Comparison of ENCODE assay signal across 21 cellular contexts in the genomic region with DNA sequence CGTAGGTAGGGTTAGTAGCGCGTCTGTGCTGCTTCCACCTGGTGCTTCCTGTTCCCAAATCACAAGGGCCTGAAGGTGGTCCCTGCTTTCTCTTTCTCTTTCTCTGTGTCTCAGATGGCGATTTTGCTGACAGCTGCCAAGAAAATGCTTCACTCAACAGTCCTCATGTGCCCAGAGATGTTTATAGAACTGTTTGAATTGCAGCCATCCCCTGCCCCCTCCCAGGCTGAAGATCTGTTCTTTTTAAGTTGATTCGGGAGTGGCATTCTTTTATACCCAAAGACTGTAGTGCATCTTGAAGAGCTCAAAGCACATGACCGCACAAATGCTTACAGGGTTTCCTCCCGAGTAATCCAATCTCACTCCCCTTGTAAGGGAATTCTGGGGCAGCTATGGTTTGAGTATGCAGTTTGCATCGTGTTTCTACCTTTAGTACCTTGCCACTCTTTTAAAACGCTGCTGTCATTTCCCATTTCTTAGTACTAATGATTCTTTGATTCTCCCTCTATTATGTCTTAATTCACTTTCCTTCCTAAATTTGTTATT.
A peak's percentile ranks its signal among the peaks of the same experiment; 100 is the strongest.
DNase-seq lines count a peak whose midpoint lies in the region; ATAC-seq and TF ChIP-seq lines count a peak whose summit lies in the region.
"Had no signal": no experiment of that assay in that cellular context is flagged by ENCODE, and none has a peak within 500 bp of the region (broad histone marks: within the 10 kb centered on the region; RNA-seq: fewer than 3 reads in every experiment).

No MANE protein-coding gene starts in this region.

- H3K27ac Mint-ChIP-seq in activated CD8-positive, alpha-beta T cell treated with anti-CD3 and anti-CD28 coated beads, Interleukin-2, amount 10 ng/mL, durations not matched to agents 7 days and 5 days, result peak overlapping the region; percentile 6
- H3K27ac Mint-ChIP-seq in nephron, result peak overlapping the region; percentile 13 to 39 (median 25)
- no peak overlapping the region for H3K27ac Mint-ChIP-seq in effector memory CD8-positive, alpha-beta T cell
- H3K27ac Mint-ChIP-seq in progenitor cell of endocrine pancreas, result no peak overlapping the region
- H3K27ac Mint-ChIP-seq: activated CD8-positive, alpha-beta memory T cell treated with anti-CD3 and anti-CD28 coated beads, Interleukin-2, amount 10 ng/mL, durations not matched to agents 7 days and 5 days; activated naive CD8-positive, alpha-beta T cell treated with anti-CD3 and anti-CD28 coated beads, Interleukin-2, amount 10 ng/mL, durations not matched to agents 7 days and 5 days; CD8-positive, alpha-beta T cell had no signal

- ATAC-seq in activated CD8-positive, alpha-beta T cell treated with anti-CD3 and anti-CD28 coated beads, Interleukin-2, amount 10 ng/mL, durations not matched to agents 7 days and 5 days, result no peak
- ATAC-seq in effector memory CD8-positive, alpha-beta T cell (replicated peaks), result no peak
- ATAC-seq in HG03108 (IDR thresholded peaks at IDR 0.05; ENCODE audit: unreplicated experiment), result no peak
- ATAC-seq: activated CD8-positive, alpha-beta memory T cell treated with anti-CD3 and anti-CD28 coated beads, Interleukin-2, amount 10 ng/mL, durations not matched to agents 7 days and 5 days; CD8-positive, alpha-beta T cell; gastrocnemius medialis; left ventricle myocardium superior had no signal

- peak; percentile 11 for DNase-seq in NCI-H1092 treated with DMSO at 0.1 percent for 48 hours (lab: John Stamatoyannopoulos, UW)
- no peak for DNase-seq in NCI-H1092 (lab: John Stamatoyannopoulos, UW)
- DNase-seq in DMS79 (lab: John Stamatoyannopoulos, UW), result peak; percentile 76
- no peak for DNase-seq in activated CD8-positive, alpha-beta T cell treated with anti-CD3 and anti-CD28 coated beads, Interleukin-2, amount 10 ng/mL, durations not matched to agents 7 days and 5 days
- DNase-seq in effector memory CD8-positive, alpha-beta T cell, result no peak
- no peak for DNase-seq in progenitor cell of endocrine pancreas (ENCODE audit: low spot score, unreplicated experiment)
- DNase-seq: 8988T; activated CD8-positive, alpha-beta memory T cell treated with anti-CD3 and anti-CD28 coated beads, Interleukin-2, amount 10 ng/mL, durations not matched to agents 7 days and 5 days; activated naive CD8-positive, alpha-beta T cell treated with anti-CD3 and anti-CD28 coated beads, Interleukin-2, amount 10 ng/mL, durations not matched to agents 7 days and 5 days; AML-193; CD8-positive, alpha-beta T cell; gastrocnemius medialis; hippocampal formation; Karpas-422; left ventricle myocardium superior; NCI-H1048; stimulated activated CD4-positive, alpha-beta T cell treated with anti-CD3 and anti-CD28 coated beads, Interleukin-2, amount 100 ng/mL, for 48 hours; stimulated activated naive CD4-positive, alpha-beta T cell; testis had no signal

- H3K4me1 Mint-ChIP-seq in activated CD8-positive, alpha-beta T cell treated with anti-CD3 and anti-CD28 coated beads, Interleukin-2, amount 10 ng/mL, durations not matched to agents 7 days and 5 days (ENCODE audit: low read depth), result no peaks in the 10 kb centered on the region
- H3K4me1 Mint-ChIP-seq in nephron (peaks cover 21% of the 10 kb centered on the region), progenitor cell of endocrine pancreas (ENCODE audit: low read depth) (peaks cover 5% of the 10 kb centered on the region)
- H3K4me1 Mint-ChIP-seq in effector memory CD8-positive, alpha-beta T cell (ENCODE audit: low read depth in 2 of 2), result no peaks in the 10 kb centered on the region
- H3K4me1 Mint-ChIP-seq: activated CD8-positive, alpha-beta memory T cell treated with anti-CD3 and anti-CD28 coated beads, Interleukin-2, amount 10 ng/mL, durations not matched to agents 7 days and 5 days; activated naive CD8-positive, alpha-beta T cell treated with anti-CD3 and anti-CD28 coated beads, Interleukin-2, amount 10 ng/mL, durations not matched to agents 7 days and 5 days had no signal

- TF ChIP-seq CTCF in nephron (IDR thresholded peaks at IDR 0.05; ENCODE audit: unreplicated experiment in 3 of 3) (no peak), progenitor cell of endocrine pancreas (IDR thresholded peaks at IDR 0.05; ENCODE audit: unreplicated experiment) (no peak)

- CTCF ChIA-PET in activated CD8-positive, alpha-beta T cell treated with anti-CD3 and anti-CD28 coated beads, Interleukin-2, amount 10 ng/mL, durations not matched to agents 7 days and 5 days (lab: Charles Lee), result interaction anchor here (0.8 kb wide), 1 partner anchor 15 kb away, joined by 3 read pairs; no protein-coding TSS in a partner anchor

- POLR2A ChIA-PET in activated CD8-positive, alpha-beta T cell treated with anti-CD3 and anti-CD28 coated beads, Interleukin-2, amount 10 ng/mL, durations not matched to agents 7 days and 5 days (lab: Charles Lee), result no interaction called here

- peaks cover 55% of the 10 kb centered on the region for H3K36me3 Mint-ChIP-seq in activated CD8-positive, alpha-beta T cell treated with anti-CD3 and anti-CD28 coated beads, Interleukin-2, amount 10 ng/mL, durations not matched to agents 7 days and 5 days (ENCODE audit: low read depth)
- H3K36me3 Mint-ChIP-seq in nephron (ENCODE audit: low read depth) (peaks cover 60% of the 10 kb centered on the region), progenitor cell of endocrine pancreas (ENCODE audit: insufficient read depth) (peaks cover 23% of the 10 kb centered on the region)
- H3K36me3 Mint-ChIP-seq in effector memory CD8-positive, alpha-beta T cell (ENCODE audit: insufficient read depth), result peaks cover 47% of the 10 kb centered on the region

- no peaks in the 10 kb centered on the region for H3K27me3 Mint-ChIP-seq in activated CD8-positive, alpha-beta T cell treated with anti-CD3 and anti-CD28 coated beads, Interleukin-2, amount 10 ng/mL, durations not matched to agents 7 days and 5 days (ENCODE audit: low read depth)
- no peaks in the 10 kb centered on the region for H3K27me3 Mint-ChIP-seq in nephron (ENCODE audit: low read depth)
- H3K27me3 Mint-ChIP-seq in effector memory CD8-positive, alpha-beta T cell, result no peaks in the 10 kb centered on the region
- H3K27me3 Mint-ChIP-seq in progenitor cell of endocrine pancreas, result no peaks in the 10 kb centered on the region
- H3K27me3 Mint-ChIP-seq: activated CD8-positive, alpha-beta memory T cell treated with anti-CD3 and anti-CD28 coated beads, Interleukin-2, amount 10 ng/mL, durations not matched to agents 7 days and 5 days; activated naive CD8-positive, alpha-beta T cell treated with anti-CD3 and anti-CD28 coated beads, Interleukin-2, amount 10 ng/mL, durations not matched to agents 7 days and 5 days had no signal

- H3K4me3 Mint-ChIP-seq in activated CD8-positive, alpha-beta T cell treated with anti-CD3 and anti-CD28 coated beads, Interleukin-2, amount 10 ng/mL, durations not matched to agents 7 days and 5 days, result no peak overlapping the region
- H3K4me3 Mint-ChIP-seq in nephron, result no peak overlapping the region
- H3K4me3 Mint-ChIP-seq in effector memory CD8-positive, alpha-beta T cell, result no peak overlapping the region
- no peak overlapping the region for H3K4me3 Mint-ChIP-seq in progenitor cell of endocrine pancreas (ENCODE audit: low read depth)
- H3K4me3 Mint-ChIP-seq: activated CD8-positive, alpha-beta memory T cell treated with anti-CD3 and anti-CD28 coated beads, Interleukin-2, amount 10 ng/mL, durations not matched to agents 7 days and 5 days; activated naive CD8-positive, alpha-beta T cell treated with anti-CD3 and anti-CD28 coated beads, Interleukin-2, amount 10 ng/mL, durations not matched to agents 7 days and 5 days; CD8-positive, alpha-beta T cell had no signal

- no peaks in the 10 kb centered on the region for H3K9me3 Mint-ChIP-seq in activated CD8-positive, alpha-beta T cell treated with anti-CD3 and anti-CD28 coated beads, Interleukin-2, amount 10 ng/mL, durations not matched to agents 7 days and 5 days (ENCODE audit: insufficient read depth)
- H3K9me3 Mint-ChIP-seq in nephron (no peaks in the 10 kb centered on the region), progenitor cell of endocrine pancreas (ENCODE audit: low read depth) (no peaks in the 10 kb centered on the region)
- H3K9me3 Mint-ChIP-seq in effector memory CD8-positive, alpha-beta T cell, result no peaks in the 10 kb centered on the region
- H3K9me3 Mint-ChIP-seq: activated naive CD8-positive, alpha-beta T cell treated with anti-CD3 and anti-CD28 coated beads, Interleukin-2, amount 10 ng/mL, durations not matched to agents 7 days and 5 days; CD8-positive, alpha-beta T cell had no signal

Comparison
In these comparisons a context has a peak if more than half of its experiments do, and no peak if none do; other contexts are left out.
1. DNase-seq: peak in NCI-H1092 treated with DMSO at 0.1 percent for 48 hours (single experiment) and DMS79 (single experiment); none in NCI-H1092 (single experiment), activated CD8-positive, alpha-beta T cell treated with anti-CD3 and anti-CD28 coated beads, Interleukin-2, amount 10 ng/mL, durations not matched to agents 7 days and 5 days (single experiment), effector memory CD8-positive, alpha-beta T cell (0 of 3) and progenitor cell of endocrine pancreas (single experiment).
2. H3K27ac Mint-ChIP-seq: peak in activated CD8-positive, alpha-beta T cell treated with anti-CD3 and anti-CD28 coated beads, Interleukin-2, amount 10 ng/mL, durations not matched to agents 7 days and 5 days (single experiment) and nephron (3 of 3); none in effector memory CD8-positive, alpha-beta T cell (0 of 2) and progenitor cell of endocrine pancreas (single experiment).